ENCODE assay signal across 12 cellular contexts in genomic region chr12:62400135-62400534, GRCh38.
"Had no signal": no experiment of that assay in that cellular context is flagged by ENCODE, and none has a peak within 500 bp of the region (broad histone marks: within the 10 kb centered on the region; RNA-seq: fewer than 3 reads in every experiment).

No MANE protein-coding gene starts in this region.

- H3K9me3 ChIP-seq: colonic mucosa had no signal

- H3K27ac ChIP-seq: colonic mucosa, VCaP had no signal

- ATAC-seq: naive thymus-derived CD8-positive, alpha-beta T cell had no signal

- H3K4me3 Mint-ChIP-seq: activated CD4-positive, alpha-beta memory T cell treated with anti-CD3 and anti-CD28 coated beads, Interleukin-2, amount 10 ng/mL, durations not matched to agents 7 days and 5 days; activated T-cell treated with anti-CD3 and anti-CD28 coated beads, Interleukin-2, amount 50 U/mL, for 24 hours; naive thymus-derived CD8-positive, alpha-beta T cell had no signal

- H3K9me3 Mint-ChIP-seq: activated CD4-positive, alpha-beta memory T cell treated with anti-CD3 and anti-CD28 coated beads, Interleukin-2, amount 10 ng/mL, durations not matched to agents 7 days and 5 days; activated T-cell treated with anti-CD3 and anti-CD28 coated beads, Interleukin-2, amount 50 U/mL, for 24 hours; naive thymus-derived CD8-positive, alpha-beta T cell had no signal

- H3K27me3 Mint-ChIP-seq: activated CD4-positive, alpha-beta memory T cell treated with anti-CD3 and anti-CD28 coated beads, Interleukin-2, amount 10 ng/mL, durations not matched to agents 7 days and 5 days; activated T-cell treated with anti-CD3 and anti-CD28 coated beads, Interleukin-2, amount 50 U/mL, for 24 hours; naive thymus-derived CD8-positive, alpha-beta T cell had no signal

- H3K27me3 ChIP-seq: colonic mucosa had no signal

- H3K4me1 ChIP-seq: colonic mucosa had no signal

- H3K36me3 ChIP-seq: colonic mucosa had no signal

- H3K4me3 ChIP-seq: colonic mucosa, lung had no signal

- DNase-seq: activated CD4-positive, alpha-beta memory T cell treated with anti-CD3 and anti-CD28 coated beads, Interleukin-2, amount 10 ng/mL, durations not matched to agents 7 days and 5 days; activated CD4-positive, alpha-beta T cell treated with anti-CD3 and anti-CD28 coated beads for 4 hours; activated naive CD4-positive, alpha-beta T cell treated with anti-CD3 and anti-CD28 coated beads, Interleukin-2, amount 50 U/mL, for 16 hours; activated T-cell treated with anti-CD3 and anti-CD28 coated beads, Interleukin-2, amount 50 U/mL, for 24 hours; amniotic stem cell; central memory CD4-positive, alpha-beta T cell; colonic mucosa; naive thymus-derived CD8-positive, alpha-beta T cell; stimulated activated CD4-positive, alpha-beta T cell treated with anti-CD3 and anti-CD28 coated beads, Interleukin-12 subunit alpha, Interleukin-12 subunit beta, amount 100 ng/mL, for 4 hours; stimulated activated CD4-positive, alpha-beta T cell treated with anti-CD3 and anti-CD28 coated beads, Interleukin-2, amount 100 ng/mL, for 24 hours had no signal

- H3K27ac Mint-ChIP-seq: activated CD4-positive, alpha-beta memory T cell treated with anti-CD3 and anti-CD28 coated beads, Interleukin-2, amount 10 ng/mL, durations not matched to agents 7 days and 5 days; activated T-cell treated with anti-CD3 and anti-CD28 coated beads, Interleukin-2, amount 50 U/mL, for 24 hours had no signal
